In genomic region chrX:108312938-108313337, GRCh38 we compare ENCODE assay signal across 10 cellular contexts.
DNase-seq lines count a peak whose midpoint lies in the region; ATAC-seq and TF ChIP-seq lines count a peak whose summit lies in the region.
"Had no signal": no experiment of that assay in that cellular context is flagged by ENCODE, and none has a peak within 500 bp of the region (broad histone marks: within the 10 kb centered on the region; RNA-seq: fewer than 3 reads in every experiment).

No MANE protein-coding gene starts in this region.

- in situ Hi-C loops in astrocyte of the spinal cord (cut with HindIII; ENCODE audit: low sequenced_read_pairs) = no loop called here

- no peak for ATAC-seq in HG02852 (IDR thresholded peaks at IDR 0.05; ENCODE audit: unreplicated experiment)

- no peak overlapping the region for H3K4me3 ChIP-seq in LNCaP clone FGC (ENCODE audit: low read depth, low read length)
- no peak overlapping the region for H3K4me3 ChIP-seq in astrocyte of the spinal cord (ENCODE audit: low read depth, low read length)
- H3K4me3 ChIP-seq: coronary artery, ovary had no signal

- TF ChIP-seq CTCF in LNCaP clone FGC (IDR thresholded peaks at IDR 0.05; ENCODE audit: control insufficient read depth, extremely low read depth, insufficient read depth) (no peak), astrocyte of the spinal cord (IDR thresholded peaks at IDR 0.05; ENCODE audit: low read depth, low read length) (no peak)

- DNase-seq in COLO829 (ENCODE audit: low spot score) (peak; percentile 22), LNCaP clone FGC (ENCODE audit: low read depth) (peak; percentile 93), astrocyte of the spinal cord (ENCODE audit: low read depth, low spot score) (peak; percentile 62), left kidney (ENCODE audit: low read depth, low spot score) (peak; percentile 88), NCI-H128 (lab: John Stamatoyannopoulos, UW; ENCODE audit: unreplicated experiment) (no peak), HuH-7.5 (ENCODE audit: low spot score) (no peak), GDM1 (lab: John Stamatoyannopoulos, UW) (no peak)
- DNase-seq: ovary had no signal

Comparison
In these comparisons a context has a peak if more than half of its experiments do, and no peak if none do; other contexts are left out.
1. DNase-seq: peak in COLO829 (single experiment), LNCaP clone FGC (single experiment), astrocyte of the spinal cord (single experiment) and left kidney (single experiment); none in NCI-H128 (single experiment), HuH-7.5 (single experiment) and GDM1 (single experiment).